Comparison of ENCODE assay signal across 8 cellular contexts in genomic region chr2:60549250-60550150, GRCh38. TPM values are rescaled to one million over a fixed set of nuclear protein-coding genes. Genes with fewer than 3 reads are reported as not detected.
DNase-seq lines count a peak whose midpoint lies in the region; ATAC-seq and TF ChIP-seq lines count a peak whose summit lies in the region.

No MANE protein-coding gene starts in this region.

- peak; percentile 2 for ATAC-seq in HG02943 (IDR thresholded peaks at IDR 0.05; ENCODE audit: low read depth, unreplicated experiment)

- no peak for TF ChIP-seq CTCF in epithelial cell of esophagus (IDR thresholded peaks at IDR 0.05; ENCODE audit: insufficient read depth, low read depth, low read length, missing control alignments)
- no peak for TF ChIP-seq CTCF in nephron (IDR thresholded peaks at IDR 0.05; ENCODE audit: unreplicated experiment in 3 of 3)

- H3K9me3 Mint-ChIP-seq in nephron: no peaks in the 10 kb centered on the region

- peak overlapping the region; percentile 92 to 99 (median 96) for H3K27ac Mint-ChIP-seq in nephron

- peak overlapping the region; percentile 94 to 98 (median 94) for H3K4me3 Mint-ChIP-seq in nephron

- H3K4me1 Mint-ChIP-seq in nephron: peaks cover 47% of the 10 kb centered on the region

- peak; percentile 43 to 49 for DNase-seq in NOMO-1 (lab: John Stamatoyannopoulos, UW; ENCODE audit: unreplicated experiment in 2 of 2)
- no peak for DNase-seq in NOMO-1 treated with dmso at 0.1 percent for 144 hours (lab: John Stamatoyannopoulos, UW; ENCODE audit: unreplicated experiment)
- peak; percentile 24 for DNase-seq in SK-MEL-5 (ENCODE audit: low read depth, low spot score)
- peak; percentile 46 for DNase-seq in epithelial cell of esophagus (ENCODE audit: low read depth)
- DNase-seq in ureter (ENCODE audit: low spot score): no peak
- DNase-seq in stimulated activated CD4-positive, alpha-beta T cell treated with anti-CD3 and anti-CD28 coated beads, Interleukin-4, amount 100 ng/mL, for 4 hours: no peak

- H3K27me3 Mint-ChIP-seq in nephron (ENCODE audit: low read depth): peaks cover 14% of the 10 kb centered on the region

- H3K4me3 ChIP-seq in epithelial cell of esophagus (ENCODE audit: low read length): peak overlapping the region; percentile 77

- in situ Hi-C loops in SK-MEL-5 (cut with HindIII; ENCODE audit: low pct_unique_long_range_greater_than_20kb, low sequenced_read_pairs): no loop called here

- peaks cover 20% of the 10 kb centered on the region for H3K36me3 Mint-ChIP-seq in nephron (ENCODE audit: low read depth)

RNA-seq across cellular contexts. Expression of gene BCL11A, which starts 4.0 kb away (rescaled TPM):
- 3.1 and 4.7 TPM in 2 replicates for total RNA-seq in SK-MEL-5 (2014; rRNA removed; shearing (Covaris generic))
- 4.3 and 5.0 TPM in 2 replicates for polyA plus RNA-seq in SK-MEL-5 (2015; cell fraction: cytosol; rRNA removed)
- polyA plus RNA-seq in SK-MEL-5 (2015; cell fraction: nucleus; rRNA removed): 6.9 and 8.2 TPM in 2 replicates
- total RNA-seq in ureter: 31.4 TPM

Comparison
In these comparisons a context has a peak if more than half of its experiments do, and no peak if none do; other contexts are left out.
1. DNase-seq: peak in NOMO-1 (2 of 2), SK-MEL-5 (single experiment) and epithelial cell of esophagus (single experiment); none in NOMO-1 treated with dmso at 0.1 percent for 144 hours (single experiment), ureter (single experiment) and stimulated activated CD4-positive, alpha-beta T cell treated with anti-CD3 and anti-CD28 coated beads, Interleukin-4, amount 100 ng/mL, for 4 hours (0 of 2).